In genomic region chr7:117273325-117274292, GRCh38 we compare ENCODE assay signal across 18 cellular contexts. TPM values are rescaled to one million over a fixed set of nuclear protein-coding genes. Genes with fewer than 3 reads are reported as not detected.
DNase-seq lines count a peak whose midpoint lies in the region; TF ChIP-seq lines count a peak whose summit lies in the region.
"Had no signal": no experiment of that assay in that cellular context is flagged by ENCODE, and none has a peak within 500 bp of the region (broad histone marks: within the 10 kb centered on the region; RNA-seq: fewer than 3 reads in every experiment).

No MANE protein-coding gene starts in this region.

- H3K4ac ChIP-seq in mesenchymal stem cell (ENCODE audit: low read depth in 1 of 2, low read length in 2 of 2): no peak overlapping the region

- H3K27ac ChIP-seq in mesenchymal stem cell (ENCODE audit: low read length, poor library complexity, severe bottlenecking): no peak overlapping the region
- H3K27ac ChIP-seq: hepatocyte, right atrium auricular region, SJSA1 had no signal

- H4K8ac ChIP-seq in mesenchymal stem cell (ENCODE audit: low read length): no peak overlapping the region

- no peak overlapping the region for H4K91ac ChIP-seq in mesenchymal stem cell (ENCODE audit: low read length)

- H2AFZ ChIP-seq in mesenchymal stem cell (ENCODE audit: low read depth, low read length): no peak overlapping the region
- H2AFZ ChIP-seq: hepatocyte had no signal

- TF ChIP-seq CTCF in GM10248 (IDR thresholded peaks at IDR 0.05; ENCODE audit: control extremely low read depth, extremely low read depth, low read depth, missing control alignments): no peak

- H3K4me3 ChIP-seq in mesenchymal stem cell (ENCODE audit: insufficient read depth in 1 of 2, low read depth in 1 of 2, low read length in 2 of 2): no peak overlapping the region
- H3K4me3 ChIP-seq: hepatocyte, right atrium auricular region, SJSA1 had no signal

- H2BK120ac ChIP-seq in mesenchymal stem cell (ENCODE audit: low read depth, low read length): no peak overlapping the region

- H3K18ac ChIP-seq in mesenchymal stem cell (ENCODE audit: low read depth in 1 of 2, low read length in 2 of 2): no peak overlapping the region

- peaks cover 3% of the 10 kb centered on the region for H3K4me1 ChIP-seq in mesenchymal stem cell (ENCODE audit: control insufficient read depth, insufficient read depth, low read depth, low read length)
- H3K4me1 ChIP-seq: right atrium auricular region had no signal

- POLR2A ChIA-PET in GM10248 (lab: Yijun Ruan, JAX): no interaction called here

- 94% methylated on average over 13 of the region's 15 CpGs for WGBS in mesenchymal stem cell

- no peak overlapping the region for H3K9ac ChIP-seq in mesenchymal stem cell (ENCODE audit: low read length)

- H2BK12ac ChIP-seq in mesenchymal stem cell (ENCODE audit: low read length in 2 of 2): no peak overlapping the region

- DNase-seq in COR-L47 (lab: John Stamatoyannopoulos, UW) (peak; percentile 1), NCI-H1105 (lab: John Stamatoyannopoulos, UW) (peak; percentile 43), NCI-H69 (lab: John Stamatoyannopoulos, UW) (peak; percentile 67), mesenchymal stem cell (no peak), GM10248 (ENCODE audit: extremely low spot score) (no peak), NCI-H226 (no peak), SKM-1 (lab: John Stamatoyannopoulos, UW; ENCODE audit: unreplicated experiment) (no peak)
- DNase-seq in central memory CD4-positive, alpha-beta T cell: no peak
- DNase-seq: activated CD4-positive, alpha-beta T cell treated with anti-CD3 and anti-CD28 coated beads for 1 hour; CD4-positive, alpha-beta T cell; effector memory CD4-positive, alpha-beta T cell; GOT3; kidney; MM.1S; OCI-M1 had no signal

- H3K79me1 ChIP-seq in mesenchymal stem cell (replicated peaks; ENCODE audit: low read length, poor library complexity, severe bottlenecking): no peaks in the 10 kb centered on the region

- H2BK5ac ChIP-seq in mesenchymal stem cell (ENCODE audit: low read depth, low read length, poor library complexity, severe bottlenecking): no peak overlapping the region

- H3K27me3 ChIP-seq in mesenchymal stem cell (ENCODE audit: control insufficient read depth in 1 of 2, insufficient read depth in 1 of 2, low read length in 2 of 2): no peaks in the 10 kb centered on the region
- H3K27me3 ChIP-seq: hepatocyte, right atrium auricular region, SJSA1 had no signal

- H3K4me2 ChIP-seq in mesenchymal stem cell (ENCODE audit: low read length, poor library complexity, severe bottlenecking): peak overlapping the region; percentile 18
- H3K4me2 ChIP-seq: hepatocyte had no signal

- CTCF ChIA-PET in GM10248 (lab: Yijun Ruan, JAX): interaction anchor here (0.7 to 1.9 kb wide), 11 partner anchors 10 to 115 kb away, joined by 3 to 4 read pairs (median 3); no protein-coding TSS in a partner anchor

- no peak overlapping the region for H3K23ac ChIP-seq in mesenchymal stem cell (ENCODE audit: low read length in 2 of 2)

- no peak overlapping the region for H2BK15ac ChIP-seq in mesenchymal stem cell (ENCODE audit: low read depth, poor library complexity, severe bottlenecking)

- H3K9me3 ChIP-seq in mesenchymal stem cell (ENCODE audit: control insufficient read depth, low read length): no peaks in the 10 kb centered on the region
- H3K9me3 ChIP-seq: right atrium auricular region, SJSA1 had no signal

- no peak overlapping the region for H2AK5ac ChIP-seq in mesenchymal stem cell (ENCODE audit: low read length, severe bottlenecking)

- no peak overlapping the region for H3K14ac ChIP-seq in mesenchymal stem cell (ENCODE audit: low read length in 2 of 2)

- no peaks in the 10 kb centered on the region for H3K36me3 ChIP-seq in mesenchymal stem cell (ENCODE audit: control insufficient read depth in 1 of 2, insufficient read depth in 2 of 2, low read depth in 1 of 2, low read length in 2 of 2)
- H3K36me3 ChIP-seq: right atrium auricular region, SJSA1 had no signal

RNA-seq across cellular contexts. Expression of gene WNT2, which starts 49.2 kb away (rescaled TPM):
- 0.15 TPM for polyA plus RNA-seq in mesenchymal stem cell (2013, experiment 1 of 2)
- 0.21 TPM for polyA plus RNA-seq in mesenchymal stem cell (2013, experiment 2 of 2)

Comparison
In these comparisons a context has a peak if more than half of its experiments do, and no peak if none do; other contexts are left out.
1. DNase-seq: peak in COR-L47 (single experiment), NCI-H1105 (single experiment) and NCI-H69 (single experiment); none in mesenchymal stem cell (single experiment), central memory CD4-positive, alpha-beta T cell (single experiment), GM10248 (single experiment), NCI-H226 (single experiment) and SKM-1 (single experiment).